ENCODE assay signal across 1 cellular context in genomic region chr1:23599125-23599524, GRCh38.
TF ChIP-seq lines count a peak whose summit lies in the region.

No MANE protein-coding gene starts in this region.

TF ChIP-seq in GM23338, 12 proteins besides CTCF, POLR2A, EP300 and RAD21 (continued from another document):
- TF ChIP-seq, protein P1, sequence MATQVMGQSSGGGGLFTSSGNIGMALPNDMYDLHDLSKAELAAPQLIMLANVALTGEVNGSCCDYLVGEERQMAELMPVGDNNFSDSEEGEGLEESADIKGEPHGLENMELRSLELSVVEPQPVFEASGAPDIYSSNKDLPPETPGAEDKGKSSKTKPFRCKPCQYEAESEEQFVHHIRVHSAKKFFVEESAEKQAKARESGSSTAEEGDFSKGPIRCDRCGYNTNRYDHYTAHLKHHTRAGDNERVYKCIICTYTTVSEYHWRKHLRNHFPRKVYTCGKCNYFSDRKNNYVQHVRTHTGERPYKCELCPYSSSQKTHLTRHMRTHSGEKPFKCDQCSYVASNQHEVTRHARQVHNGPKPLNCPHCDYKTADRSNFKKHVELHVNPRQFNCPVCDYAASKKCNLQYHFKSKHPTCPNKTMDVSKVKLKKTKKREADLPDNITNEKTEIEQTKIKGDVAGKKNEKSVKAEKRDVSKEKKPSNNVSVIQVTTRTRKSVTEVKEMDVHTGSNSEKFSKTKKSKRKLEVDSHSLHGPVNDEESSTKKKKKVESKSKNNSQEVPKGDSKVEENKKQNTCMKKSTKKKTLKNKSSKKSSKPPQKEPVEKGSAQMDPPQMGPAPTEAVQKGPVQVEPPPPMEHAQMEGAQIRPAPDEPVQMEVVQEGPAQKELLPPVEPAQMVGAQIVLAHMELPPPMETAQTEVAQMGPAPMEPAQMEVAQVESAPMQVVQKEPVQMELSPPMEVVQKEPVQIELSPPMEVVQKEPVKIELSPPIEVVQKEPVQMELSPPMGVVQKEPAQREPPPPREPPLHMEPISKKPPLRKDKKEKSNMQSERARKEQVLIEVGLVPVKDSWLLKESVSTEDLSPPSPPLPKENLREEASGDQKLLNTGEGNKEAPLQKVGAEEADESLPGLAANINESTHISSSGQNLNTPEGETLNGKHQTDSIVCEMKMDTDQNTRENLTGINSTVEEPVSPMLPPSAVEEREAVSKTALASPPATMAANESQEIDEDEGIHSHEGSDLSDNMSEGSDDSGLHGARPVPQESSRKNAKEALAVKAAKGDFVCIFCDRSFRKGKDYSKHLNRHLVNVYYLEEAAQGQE (IDR thresholded peaks at IDR 0.05; ENCODE audit: unreplicated experiment): no peak
- TF ChIP-seq STAT1 (IDR thresholded peaks at IDR 0.05; ENCODE audit: unreplicated experiment) (no peak), ZNF114 (CRISPR knock-in tag; IDR thresholded peaks at IDR 0.05) (no peak), POLR2AphosphoS5 (IDR thresholded peaks at IDR 0.05; ENCODE audit: low read depth) (no peak)
TF ChIP-seq in GM23338: peak in this region for 0.
